ENCODE assay signal across 8 cellular contexts in the genomic region with DNA sequence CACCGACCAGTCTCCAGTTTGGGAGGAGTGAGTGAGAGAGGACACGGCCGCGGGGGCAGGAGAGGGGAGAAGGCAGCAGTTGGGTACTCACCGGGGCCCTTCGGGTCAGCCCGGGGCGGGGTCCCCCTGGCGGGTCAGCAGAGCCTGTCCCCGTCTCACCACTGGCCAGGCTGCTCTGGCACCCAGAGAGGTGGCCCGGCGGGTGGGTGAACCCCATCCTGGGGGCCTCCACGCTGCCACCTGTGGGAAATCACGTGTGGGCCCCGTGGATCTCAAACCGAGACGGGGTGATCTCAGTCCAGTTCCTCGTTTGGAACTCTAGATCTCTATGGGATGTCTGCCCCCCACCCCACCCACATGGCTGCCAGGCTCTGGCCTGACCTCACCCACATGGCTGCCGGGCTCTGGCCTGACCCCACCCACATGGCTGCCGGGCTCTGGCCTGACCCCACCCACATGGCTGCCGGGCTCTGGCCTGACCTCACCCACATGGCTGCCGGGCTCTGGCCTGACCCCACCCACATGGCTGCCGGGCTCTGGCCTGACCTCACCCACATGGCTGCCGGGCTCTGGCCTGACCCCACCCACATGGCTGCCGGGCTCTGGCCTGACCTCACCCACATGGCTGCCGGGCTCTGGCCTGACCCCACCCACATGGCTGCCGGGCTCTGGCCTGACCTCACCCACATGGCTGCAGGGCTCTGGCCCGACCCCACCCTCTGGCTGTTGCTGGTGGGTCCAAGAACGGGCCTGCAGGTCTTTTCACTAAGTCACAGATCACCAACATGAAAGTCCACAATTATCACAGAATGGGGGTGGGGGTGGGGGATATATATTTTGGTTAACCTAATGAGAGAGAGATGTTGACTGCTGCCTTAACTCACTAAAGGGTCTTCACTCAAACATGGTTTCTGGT. TPM values are rescaled to one million over a fixed set of nuclear protein-coding genes. Genes with fewer than 3 reads are reported as not detected.
DNase-seq lines count a peak whose midpoint lies in the region; ATAC-seq and TF ChIP-seq lines count a peak whose summit lies in the region.
"Not testable (repeated sequence)": the region's sequence is repeated elsewhere in the genome, so short reads cannot be mapped to it uniquely, and the experiment has no call there.
"Had no signal": no experiment of that assay in that cellular context is flagged by ENCODE, and none has a peak within 500 bp of the region (broad histone marks: within the 10 kb centered on the region; RNA-seq: fewer than 3 reads in every experiment).

No MANE protein-coding gene starts in this region.

- H3K4me1 ChIP-seq in MM.1S (ENCODE audit: low read length); mucosa of stomach (ENCODE audit: control insufficient read depth, insufficient read depth, low read length); sigmoid colon: not testable (repeated sequence)

- intact Hi-C loops in sigmoid colon (cut with DNase I) = not testable (repeated sequence)

- H3K9ac ChIP-seq in MM.1S (ENCODE audit: low read length) = not testable (repeated sequence)
- peak overlapping the region; percentile 44 for H3K9ac ChIP-seq in mucosa of stomach (ENCODE audit: low read length)

- not testable (repeated sequence) for H3K79me2 ChIP-seq in MM.1S (ENCODE audit: low read length)

- TF ChIP-seq EP300 in sigmoid colon (IDR thresholded peaks at IDR 0.05) = not testable (repeated sequence)

- H3K4me2 ChIP-seq in MM.1S (ENCODE audit: low read depth, low read length) = peak overlapping the region; percentile 50; the same call in 1 of the 2 replicates

- DNase-seq in GM12865 (ENCODE audit: low read depth) (peak; percentile 51), sigmoid colon (peak; percentile 46)
- not testable (repeated sequence) for DNase-seq in MM.1S
- DNase-seq in activated CD8-positive, alpha-beta memory T cell treated with anti-CD3 and anti-CD28 coated beads for 24 hours = peak; percentile 74

- H3K27ac ChIP-seq in MM.1S (ENCODE audit: low read length); sigmoid colon: not testable (repeated sequence)

- not testable (repeated sequence) for TF ChIP-seq POLR2A in sigmoid colon (IDR thresholded peaks at IDR 0.05)

- peak overlapping the region; percentile 74 for H2AFZ ChIP-seq in MM.1S (ENCODE audit: low read length)

- H4K20me1 ChIP-seq in MM.1S (ENCODE audit: insufficient read depth, low read length) = not testable (repeated sequence)

- H3F3A ChIP-seq in MM.1S (ENCODE audit: insufficient read depth, low read length) = not testable (repeated sequence)

- H3K4me3 ChIP-seq in GM12865 (ENCODE audit: low read depth, low read length) (peak overlapping the region; percentile 67), MM.1S (ENCODE audit: low read length) (peak overlapping the region; percentile 46; the same call in 1 of the 2 replicates), iPS-18c (ENCODE audit: insufficient read depth, low read depth, low read length) (peak overlapping the region; percentile 9; the same call in 1 of the 2 replicates), sigmoid colon (peak overlapping the region in 1 of 4 donors; percentile 33)
- not testable (repeated sequence) for H3K4me3 ChIP-seq in mucosa of stomach (ENCODE audit: low read length)

- H3K9me2 ChIP-seq in MM.1S (replicated peaks; ENCODE audit: insufficient read depth, low read length) = not testable (repeated sequence)

- TF ChIP-seq CTCF in GM12865 (IDR thresholded peaks at IDR 0.05; ENCODE audit: insufficient read depth, low read depth, low read length, missing control alignments); MM.1S (IDR thresholded peaks at IDR 0.05; ENCODE audit: low read length); sigmoid colon (IDR thresholded peaks at IDR 0.05): not testable (repeated sequence)

- H3K27me3 ChIP-seq in MM.1S (replicated peaks; ENCODE audit: insufficient read depth, low read length) = peaks cover 55% of the 10 kb centered on the region
- not testable (repeated sequence) for H3K27me3 ChIP-seq in mucosa of stomach (ENCODE audit: control insufficient read depth, insufficient read depth, low read length); sigmoid colon

- WGBS in sigmoid colon, 2 donors = 37 to 69% methylated on average over 25 to 26 of the region's 29 CpGs

- H3K9me3 ChIP-seq in MM.1S (replicated peaks; ENCODE audit: insufficient read depth, low read length); iPS-18c (ENCODE audit: control insufficient read depth, insufficient read depth, low read length); mucosa of stomach (ENCODE audit: control insufficient read depth, low read length); sigmoid colon: not testable (repeated sequence)

- ATAC-seq in esophagus mucosa = peak; percentile 51

- not testable (repeated sequence) for H3K36me3 ChIP-seq in MM.1S (replicated peaks; ENCODE audit: insufficient read depth, low read length); mucosa of stomach (ENCODE audit: control insufficient read depth, insufficient read depth, low read length); sigmoid colon

RNA-seq across cellular contexts. Expression of a gene that starts 34.4 kb away (rescaled TPM):
- total RNA-seq in esophagus mucosa (32.5 TPM), sigmoid colon (10 to 100 TPM in 1 of 4 donors, 1 to 10 TPM in 3; 2.5 to 12.5 (median 6.9) TPM)
- 1 to 10 TPM in 2 of 3 donors, under 1 TPM in 1; 0.46 to 7.4 (median 1.2) TPM for polyA plus RNA-seq in sigmoid colon
- total RNA-seq: fibroblast of villous mesenchyme had no signal
